In genomic region chr14:64569108-64570045, GRCh38 we compare ENCODE assay signal across 8 cellular contexts. TPM values are rescaled to one million over a fixed set of nuclear protein-coding genes. Genes with fewer than 3 reads are reported as not detected.
A peak's percentile ranks its signal among the peaks of the same experiment; 100 is the strongest.
DNase-seq lines count a peak whose midpoint lies in the region; ATAC-seq and TF ChIP-seq lines count a peak whose summit lies in the region.

No MANE protein-coding gene starts in this region.

- H3K4me1 Mint-ChIP-seq in chondrocyte (ENCODE audit: low read depth), result peaks cover 46% of the 10 kb centered on the region

- H3K36me3 Mint-ChIP-seq in chondrocyte (ENCODE audit: low read depth), result no peaks in the 10 kb centered on the region

- H3K4me3 Mint-ChIP-seq in chondrocyte (ENCODE audit: unreplicated experiment), result no peak overlapping the region

- peak overlapping the region; percentile 43 for H3K27ac Mint-ChIP-seq in chondrocyte (ENCODE audit: unreplicated experiment)

- DNase-seq in chondrocyte (ENCODE audit: low spot score) (no peak), left kidney (ENCODE audit: low read depth, low spot score) (peak; percentile 55), stromal cell of bone marrow (ENCODE audit: low read depth) (peak; percentile 71), CD1c-positive myeloid dendritic cell (ENCODE audit: extremely low spot score) (no peak), NCI-H1048 (lab: John Stamatoyannopoulos, UW) (no peak)

- peak; percentile 7; the same call in 1 of the 2 replicates for TF ChIP-seq RAD21 in Ishikawa (IDR thresholded peaks at IDR 0.05; ENCODE audit: low read depth)

- no peak for TF ChIP-seq CTCF in chondrocyte (IDR thresholded peaks at IDR 0.05)

- no peak for ATAC-seq in GM21423 (IDR thresholded peaks at IDR 0.05; ENCODE audit: unreplicated experiment)
- ATAC-seq in HG03520 (IDR thresholded peaks at IDR 0.05; ENCODE audit: unreplicated experiment), result no peak

- peak; percentile 38; the same call in 1 of the 2 replicates for TF ChIP-seq EP300 in Ishikawa (IDR thresholded peaks at IDR 0.05; ENCODE audit: borderline replicate concordance)

- no peaks in the 10 kb centered on the region for H3K9me3 Mint-ChIP-seq in chondrocyte (ENCODE audit: low read depth)

- H3K27me3 Mint-ChIP-seq in chondrocyte (ENCODE audit: low read depth), result no peaks in the 10 kb centered on the region

TF ChIP-seq in Ishikawa, 13 proteins besides CTCF, POLR2A, EP300 and RAD21:
- TF ChIP-seq TEAD4 (IDR thresholded peaks at IDR 0.05), result peak; percentile 79
- TF ChIP-seq YY1 (IDR thresholded peaks at IDR 0.05; ENCODE audit: low read depth), result no peak; the same call in 1 of the 2 replicates
- peak; percentile 63 for TF ChIP-seq CEBPB (IDR thresholded peaks at IDR 0.05)
- no peak for TF ChIP-seq ZBTB7A (IDR thresholded peaks at IDR 0.05; ENCODE audit: low read depth)
- TF ChIP-seq EGR1 (IDR thresholded peaks at IDR 0.05), result no peak
- no peak for TF ChIP-seq NFIC (IDR thresholded peaks at IDR 0.05)
- TF ChIP-seq TAF1 (IDR thresholded peaks at IDR 0.05; ENCODE audit: low read depth), result no peak
- no peak for TF ChIP-seq USF1 (IDR thresholded peaks at IDR 0.05)
- no peak; the same call in 1 of the 2 replicates for TF ChIP-seq MAX (IDR thresholded peaks at IDR 0.05)

RNA-seq across cellular contexts. Expression of gene PPP1R36, which starts 19.6 kb away (rescaled TPM):
- 0.72 to 1.1 TPM (median 1.0 TPM) in 3 replicates for total RNA-seq in chondrocyte

RNA-seq across cellular contexts. Expression of gene HSPA2, which starts 28.8 kb away (rescaled TPM):
- total RNA-seq in chondrocyte, result 1.2 to 3.2 TPM (median 1.7 TPM) in 3 replicates

Comparison
In these comparisons a context has a peak if more than half of its experiments do, and no peak if none do; other contexts are left out.
1. DNase-seq: peak in left kidney (single experiment) and stromal cell of bone marrow (single experiment); none in chondrocyte (single experiment), CD1c-positive myeloid dendritic cell (single experiment) and NCI-H1048 (single experiment).